Comparison of ENCODE assay signal across 7 cellular contexts in the genomic region with DNA sequence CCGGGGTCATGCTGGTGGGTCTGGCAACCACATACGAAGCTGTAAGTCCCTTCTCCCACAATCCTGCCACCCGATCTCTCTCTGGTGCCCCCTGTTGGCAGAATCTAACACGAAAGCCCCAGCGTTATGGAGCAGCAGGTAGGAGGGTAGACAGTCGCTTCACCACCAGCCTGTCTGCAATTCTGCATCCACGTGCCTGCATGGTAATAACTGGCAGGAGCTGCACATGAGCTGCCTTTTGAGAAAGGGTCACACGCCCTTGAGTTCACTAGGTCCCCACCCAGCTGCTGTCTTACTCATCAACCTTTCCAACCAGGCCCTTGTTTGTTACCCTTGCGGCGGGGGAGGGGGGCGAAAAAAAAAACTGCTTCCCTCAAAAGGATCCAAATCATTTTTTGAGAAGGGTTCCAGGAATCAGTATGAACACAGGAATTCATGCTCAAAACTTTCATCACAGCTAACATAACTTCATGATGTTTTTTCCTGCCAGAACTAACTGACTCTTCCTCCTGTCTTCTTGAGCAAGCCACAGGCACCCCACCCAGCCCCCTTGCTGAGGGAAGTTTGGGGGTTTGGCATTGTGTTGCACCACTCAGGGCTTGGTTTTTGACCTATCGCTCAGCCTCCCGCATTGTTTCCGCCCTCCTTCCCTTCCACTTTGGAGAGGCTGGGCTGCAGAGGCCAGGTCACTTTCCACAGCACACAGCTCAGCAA. TPM values are rescaled to one million over a fixed set of nuclear protein-coding genes. Genes with fewer than 3 reads are reported as not detected.
DNase-seq lines count a peak whose midpoint lies in the region; ATAC-seq and TF ChIP-seq lines count a peak whose summit lies in the region.

No MANE protein-coding gene starts in this region.

- peaks cover 15% of the 10 kb centered on the region for H3K4me1 Mint-ChIP-seq in activated CD4-positive, alpha-beta memory T cell treated with anti-CD3 and anti-CD28 coated beads, Interleukin-2, amount 10 ng/mL, durations not matched to agents 7 days and 5 days
- H3K4me1 Mint-ChIP-seq in nephron progenitor cell, result peaks cover 15% of the 10 kb centered on the region

- peaks cover 10% of the 10 kb centered on the region for H3K4me1 ChIP-seq in fibroblast of lung (ENCODE audit: control insufficient read depth, extremely low read depth, insufficient read depth, low read length)
- peaks cover 4 to 16% (median 8%) of the 10 kb centered on the region in 4 donors for H3K4me1 ChIP-seq in upper lobe of left lung

- H3K79me2 ChIP-seq in fibroblast of lung (ENCODE audit: control insufficient read depth, insufficient read depth, low read length), result no peaks in the 10 kb centered on the region

- no peaks in the 10 kb centered on the region for H3K36me3 Mint-ChIP-seq in activated CD4-positive, alpha-beta memory T cell treated with anti-CD3 and anti-CD28 coated beads, Interleukin-2, amount 10 ng/mL, durations not matched to agents 7 days and 5 days (ENCODE audit: low read depth)
- H3K36me3 Mint-ChIP-seq in nephron progenitor cell (ENCODE audit: low read depth), result no peaks in the 10 kb centered on the region

- DNase-seq in LNCaP clone FGC (ENCODE audit: low read depth) (no peak), fibroblast of lung (ENCODE audit: low read depth in 2 of 2) (peak; percentile 6 to 96), nephron progenitor cell (peak; percentile 50), upper lobe of left lung (peak in 1 of 2 donors; percentile 78)
- DNase-seq in activated CD4-positive, alpha-beta memory T cell treated with anti-CD3 and anti-CD28 coated beads, Interleukin-2, amount 10 ng/mL, durations not matched to agents 7 days and 5 days, result peak; percentile 58

- ATAC-seq in GM18498 (IDR thresholded peaks at IDR 0.05; ENCODE audit: unreplicated experiment) (peak; percentile 61), upper lobe of left lung (ENCODE audit: low FRiP score in 2 of 2) (peak; percentile 73 to 78), HG02623 (IDR thresholded peaks at IDR 0.05; ENCODE audit: unreplicated experiment) (no peak)

- peak; percentile 49 for TF ChIP-seq CTCF in LNCaP clone FGC (IDR thresholded peaks at IDR 0.05; ENCODE audit: control insufficient read depth, extremely low read depth, insufficient read depth)
- peak; percentile 49 to 62 for TF ChIP-seq CTCF in fibroblast of lung (conservative IDR thresholded peaks at IDR 0.05 in 1 of 2, IDR thresholded peaks at IDR 0.05 in 1 of 2; ENCODE audit: low read depth in 1 of 2, low read length in 2 of 2)
- TF ChIP-seq CTCF in nephron progenitor cell (IDR thresholded peaks at IDR 0.05), result peak; percentile 24
- peak in 5 of 6 experiments; percentile 31 to 53 (median 42) for TF ChIP-seq CTCF in upper lobe of left lung (IDR thresholded peaks at IDR 0.05)

- no peaks in the 10 kb centered on the region for H3K27me3 ChIP-seq in fibroblast of lung (ENCODE audit: control insufficient read depth, insufficient read depth, low read length)
- no peaks in the 10 kb centered on the region for H3K27me3 ChIP-seq in upper lobe of left lung

- H3K9me3 Mint-ChIP-seq in activated CD4-positive, alpha-beta memory T cell treated with anti-CD3 and anti-CD28 coated beads, Interleukin-2, amount 10 ng/mL, durations not matched to agents 7 days and 5 days, result no peaks in the 10 kb centered on the region
- no peaks in the 10 kb centered on the region for H3K9me3 Mint-ChIP-seq in nephron progenitor cell

- H3K4me3 ChIP-seq in LNCaP clone FGC (ENCODE audit: low read depth, low read length), result no peak overlapping the region
- peak overlapping the region in 1 of 4 experiments; percentile 2 for H3K4me3 ChIP-seq in fibroblast of lung (replicated peaks in 1 of 4; ENCODE audit: control extremely low read depth in 1 of 4, insufficient read depth in 1 of 4, low read depth in 3 of 4, low read length in 4 of 4)
- no peak overlapping the region for H3K4me3 ChIP-seq in upper lobe of left lung

- peaks cover 13% of the 10 kb centered on the region for H3K27me3 Mint-ChIP-seq in activated CD4-positive, alpha-beta memory T cell treated with anti-CD3 and anti-CD28 coated beads, Interleukin-2, amount 10 ng/mL, durations not matched to agents 7 days and 5 days
- H3K27me3 Mint-ChIP-seq in nephron progenitor cell (ENCODE audit: low read depth, poor library complexity), result peaks cover 36% of the 10 kb centered on the region

- H3K9ac ChIP-seq in fibroblast of lung (ENCODE audit: insufficient read depth, low read length), result no peak overlapping the region

- peak in 1 of 4 donors; percentile 18 for TF ChIP-seq POLR2A in upper lobe of left lung (IDR thresholded peaks at IDR 0.05)

- H3K4me3 Mint-ChIP-seq in activated CD4-positive, alpha-beta memory T cell treated with anti-CD3 and anti-CD28 coated beads, Interleukin-2, amount 10 ng/mL, durations not matched to agents 7 days and 5 days, result no peak overlapping the region
- H3K4me3 Mint-ChIP-seq in nephron progenitor cell, result no peak overlapping the region

- no peak for TF ChIP-seq EP300 in upper lobe of left lung (IDR thresholded peaks at IDR 0.05)

- POLR2A ChIA-PET in activated CD4-positive, alpha-beta memory T cell treated with anti-CD3 and anti-CD28 coated beads, Interleukin-2, amount 10 ng/mL, durations not matched to agents 7 days and 5 days (lab: Charles Lee), result interaction anchor here (0.6 kb wide), 2 partner anchors 235 to 361 kb away, joined by 3 read pairs; no protein-coding TSS in a partner anchor

- CTCF ChIA-PET in activated CD4-positive, alpha-beta memory T cell treated with anti-CD3 and anti-CD28 coated beads, Interleukin-2, amount 10 ng/mL, durations not matched to agents 7 days and 5 days (lab: Charles Lee), result interaction anchor here (0.8 to 1.7 kb wide), 10 partner anchors 8 to 969 kb away, joined by 3 to 18 read pairs (median 3); no protein-coding TSS in a partner anchor

- 41 to 48% methylated on average over 9 to 14 of the region's 14 CpGs for WGBS in upper lobe of left lung, 2 donors

- H3K36me3 ChIP-seq in fibroblast of lung (ENCODE audit: control insufficient read depth, insufficient read depth, low read length) (no peaks in the 10 kb centered on the region), upper lobe of left lung (no peaks in the 10 kb centered on the region)

- no peak overlapping the region for H3K27ac Mint-ChIP-seq in activated CD4-positive, alpha-beta memory T cell treated with anti-CD3 and anti-CD28 coated beads, Interleukin-2, amount 10 ng/mL, durations not matched to agents 7 days and 5 days
- no peak overlapping the region for H3K27ac Mint-ChIP-seq in nephron progenitor cell

- H4K20me1 ChIP-seq in fibroblast of lung (ENCODE audit: control insufficient read depth, extremely low read depth, insufficient read depth, low read length), result no peaks in the 10 kb centered on the region

- H3K9me3 ChIP-seq in fibroblast of lung (ENCODE audit: control insufficient read depth, insufficient read depth, low read depth, low read length) (no peaks in the 10 kb centered on the region), upper lobe of left lung (no peaks in the 10 kb centered on the region)

- peak overlapping the region; percentile 78 for H3K4me2 ChIP-seq in fibroblast of lung (ENCODE audit: extremely low read depth, insufficient read depth, low read length)

- peak overlapping the region; percentile 39 for H2AFZ ChIP-seq in fibroblast of lung (ENCODE audit: low read length)

- H3K27ac ChIP-seq in fibroblast of lung (ENCODE audit: insufficient read depth, low read length) (peak overlapping the region; percentile 74), upper lobe of left lung (peak overlapping the region; percentile 23 to 66 (median 50))

RNA-seq across cellular contexts. Expression of gene TMEM252, which starts 19.6 kb away (rescaled TPM):
- not detected for total RNA-seq in activated CD4-positive, alpha-beta memory T cell treated with anti-CD3 and anti-CD28 coated beads, Interleukin-2, amount 10 ng/mL, durations not matched to agents 7 days and 5 days
- total RNA-seq in fibroblast of lung, result not detected in 2 replicates
- not detected in 2 replicates for polyA plus RNA-seq in fibroblast of lung
- polyA plus RNA-seq in fibroblast of lung (2012), result 0.23 and 0.37 TPM in 2 replicates
- not detected in 2 replicates for polyA minus RNA-seq in fibroblast of lung (ENCODE audit: low replicate concordance)
- total RNA-seq in upper lobe of left lung, result not detected
